ENCODE assay signal across 8 cellular contexts in the genomic region with DNA sequence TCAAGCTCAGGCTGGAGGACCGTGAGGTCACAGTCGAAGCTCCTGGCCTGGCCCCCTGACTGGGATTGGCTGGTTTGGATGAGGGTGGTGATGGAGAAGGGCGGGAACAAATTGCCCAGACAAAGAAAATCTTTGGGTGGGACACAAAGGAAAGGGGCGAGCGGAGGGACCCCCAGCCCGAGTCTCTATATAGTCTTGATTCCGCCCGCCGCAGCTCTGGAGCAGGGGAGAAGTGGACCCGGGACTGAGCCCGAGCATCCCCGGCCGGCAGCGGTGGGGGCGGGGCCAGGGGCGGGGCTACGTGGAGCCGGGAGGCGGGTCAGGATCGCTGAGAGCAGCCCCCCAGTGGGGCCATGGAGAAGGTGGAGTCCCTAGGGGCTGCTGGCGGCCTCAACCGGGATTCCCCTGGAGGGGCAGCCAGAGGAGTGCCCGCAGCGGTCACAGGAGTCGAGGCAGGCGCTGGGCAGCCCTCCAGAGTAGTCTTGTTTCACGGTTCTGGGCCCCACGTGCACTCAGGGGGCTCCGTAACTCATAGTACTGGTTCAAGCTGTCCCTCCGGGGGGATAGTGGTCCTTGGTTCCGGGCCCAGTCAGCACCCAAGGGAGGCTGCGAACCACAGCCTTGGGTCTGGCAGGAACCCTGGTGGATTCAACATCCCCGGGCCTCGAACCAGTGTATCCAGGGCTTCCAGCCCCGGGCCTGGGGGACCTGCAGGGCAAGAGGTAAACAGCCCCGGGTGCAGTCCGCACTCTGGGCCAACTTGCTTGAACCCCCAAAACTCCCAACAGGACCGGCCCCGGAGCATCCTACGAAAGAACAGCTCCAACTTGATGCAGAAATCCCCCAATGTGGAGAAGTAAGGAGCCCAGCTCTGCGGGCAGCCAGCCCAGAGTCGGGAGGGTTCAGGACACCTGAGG. TPM values are rescaled to one million over a fixed set of nuclear protein-coding genes. Genes with fewer than 3 reads are reported as not detected.
DNase-seq lines count a peak whose midpoint lies in the region; ATAC-seq and TF ChIP-seq lines count a peak whose summit lies in the region.

No MANE protein-coding gene starts in this region.

- TF ChIP-seq POLR2A in Peyer's patch (IDR thresholded peaks at IDR 0.05): no peak

- peak overlapping the region; percentile 81 for H3K9ac ChIP-seq in neural cell (ENCODE audit: low read length)

- peaks cover 39 to 63% (median 48%) of the 10 kb centered on the region in 3 donors for H3K4me1 Mint-ChIP-seq in CD8-positive, alpha-beta memory T cell

- H3K4me2 ChIP-seq in neural cell (ENCODE audit: low read length): peak overlapping the region; percentile 49

- peak overlapping the region; percentile 95 to 99 (median 97) for H3K27ac Mint-ChIP-seq in CD8-positive, alpha-beta memory T cell

- TF ChIP-seq EP300 in neural cell (conservative IDR thresholded peaks at IDR 0.05; ENCODE audit: poor library complexity, severe bottlenecking): no peak

- no peaks in the 10 kb centered on the region for H3K9me3 ChIP-seq in CD8-positive, alpha-beta memory T cell (ENCODE audit: low read length)
- H3K9me3 ChIP-seq in Peyer's patch (no peaks in the 10 kb centered on the region), neural cell (ENCODE audit: low read length) (no peaks in the 10 kb centered on the region)

- peaks cover 0 to 2% of the 10 kb centered on the region in 2 donors for H3K27me3 Mint-ChIP-seq in CD8-positive, alpha-beta memory T cell

- no peaks in the 10 kb centered on the region for H3K9me3 Mint-ChIP-seq in CD8-positive, alpha-beta memory T cell

- H3K4me3 Mint-ChIP-seq in CD8-positive, alpha-beta memory T cell: peak overlapping the region; percentile 91 to 99 (median 97)

- peak overlapping the region; percentile 61 for H2AFZ ChIP-seq in neural cell (ENCODE audit: low read depth, low read length)

- peak overlapping the region; percentile 79 for H3K4me3 ChIP-seq in CD8-positive, alpha-beta memory T cell (ENCODE audit: low read length)
- H3K4me3 ChIP-seq in Peyer's patch (peak overlapping the region; percentile 69 to 94 (median 87)), neural cell (ENCODE audit: low read length) (peak overlapping the region; percentile 92)

- H3K9me2 ChIP-seq in neural cell (ENCODE audit: insufficient read depth, low read length): no peaks in the 10 kb centered on the region

- TF ChIP-seq CTCF in Peyer's patch (IDR thresholded peaks at IDR 0.05): no peak
- TF ChIP-seq CTCF in neural cell (IDR thresholded peaks at IDR 0.05; ENCODE audit: poor library complexity, severe bottlenecking): no peak

- ATAC-seq in GM19463 (IDR thresholded peaks at IDR 0.05; ENCODE audit: unreplicated experiment): peak; percentile 40

- H3F3A ChIP-seq in neural cell (ENCODE audit: insufficient read depth, low read length, poor library complexity, severe bottlenecking): no peaks in the 10 kb centered on the region

- peaks cover 0 to 25% (median 0%) of the 10 kb centered on the region in 3 donors for H3K36me3 Mint-ChIP-seq in CD8-positive, alpha-beta memory T cell

- no peak for TF ChIP-seq RAD21 in neural cell (conservative IDR thresholded peaks at IDR 0.05)

- peak; percentile 70 to 87 (median 81) for DNase-seq in CD8-positive, alpha-beta memory T cell
- DNase-seq in HK-2 (ENCODE audit: unreplicated experiment): peak; percentile 79
- DNase-seq in Peyer's patch: peak; percentile 80 to 89 (median 80)
- DNase-seq in activated effector memory CD4-positive, alpha-beta T cell treated with Interleukin-2 at 50 U/mL for 16 hours: peak; percentile 68
- DNase-seq in fibroblast of the conjunctiva (ENCODE audit: low read depth): peak; percentile 47
- peak; percentile 72 for DNase-seq in stromal cell of bone marrow (ENCODE audit: low read depth)

- no peaks in the 10 kb centered on the region for H3K27me3 ChIP-seq in CD8-positive, alpha-beta memory T cell (ENCODE audit: insufficient read depth, low read length, poor library complexity, severe bottlenecking)
- H3K27me3 ChIP-seq in Peyer's patch: no peaks in the 10 kb centered on the region
- H3K27me3 ChIP-seq in neural cell (ENCODE audit: insufficient read depth, low read depth, low read length): no peaks in the 10 kb centered on the region

- H3K27ac ChIP-seq in CD8-positive, alpha-beta memory T cell (ENCODE audit: low read depth, low read length): peak overlapping the region; percentile 82
- H3K27ac ChIP-seq in Peyer's patch: peak overlapping the region; percentile 84 to 94 (median 90)
- H3K27ac ChIP-seq in neural cell (ENCODE audit: low read length): peak overlapping the region; percentile 93

- peaks cover 50% of the 10 kb centered on the region for H3K4me1 ChIP-seq in CD8-positive, alpha-beta memory T cell (ENCODE audit: insufficient read depth, low read length)
- peaks cover 0 to 21% (median 13%) of the 10 kb centered on the region in 4 donors for H3K4me1 ChIP-seq in Peyer's patch

- H3K36me3 ChIP-seq in CD8-positive, alpha-beta memory T cell (ENCODE audit: insufficient read depth, low read length): no peaks in the 10 kb centered on the region
- H3K36me3 ChIP-seq in Peyer's patch (peaks cover 0 to 2% (median 0%) of the 10 kb centered on the region in 3 donors), neural cell (ENCODE audit: insufficient read depth, low read length) (no peaks in the 10 kb centered on the region)

- CTCF ChIA-PET in CD8-positive, alpha-beta memory T cell (lab: Charles Lee): interaction anchor here (0.6 to 9.8 kb wide), 17 partner anchors 7 to 357 kb away, joined by 3 to 85 read pairs (median 5); partner anchors contain the start of genes ACAP1, TMEM95 and TP53

- peaks cover 9% of the 10 kb centered on the region for H3K79me2 ChIP-seq in neural cell (replicated peaks; ENCODE audit: insufficient read depth, low read length)

- H4K20me1 ChIP-seq in neural cell (ENCODE audit: insufficient read depth): no peaks in the 10 kb centered on the region

- POLR2A ChIA-PET in CD8-positive, alpha-beta memory T cell (lab: Charles Lee): interaction anchor here (0.7 to 2.5 kb wide), 16 partner anchors 9 to 357 kb away, joined by 3 to 21 read pairs (median 4); partner anchors contain the start of genes DVL2, GABARAP, GPS2 and KCTD11

TF ChIP-seq in neural cell, 6 proteins besides CTCF, POLR2A, EP300 and RAD21:
- TF ChIP-seq TAF1 (IDR thresholded peaks at IDR 0.05; ENCODE audit: low read depth): peak; percentile 7
- TF ChIP-seq, protein P1, sequence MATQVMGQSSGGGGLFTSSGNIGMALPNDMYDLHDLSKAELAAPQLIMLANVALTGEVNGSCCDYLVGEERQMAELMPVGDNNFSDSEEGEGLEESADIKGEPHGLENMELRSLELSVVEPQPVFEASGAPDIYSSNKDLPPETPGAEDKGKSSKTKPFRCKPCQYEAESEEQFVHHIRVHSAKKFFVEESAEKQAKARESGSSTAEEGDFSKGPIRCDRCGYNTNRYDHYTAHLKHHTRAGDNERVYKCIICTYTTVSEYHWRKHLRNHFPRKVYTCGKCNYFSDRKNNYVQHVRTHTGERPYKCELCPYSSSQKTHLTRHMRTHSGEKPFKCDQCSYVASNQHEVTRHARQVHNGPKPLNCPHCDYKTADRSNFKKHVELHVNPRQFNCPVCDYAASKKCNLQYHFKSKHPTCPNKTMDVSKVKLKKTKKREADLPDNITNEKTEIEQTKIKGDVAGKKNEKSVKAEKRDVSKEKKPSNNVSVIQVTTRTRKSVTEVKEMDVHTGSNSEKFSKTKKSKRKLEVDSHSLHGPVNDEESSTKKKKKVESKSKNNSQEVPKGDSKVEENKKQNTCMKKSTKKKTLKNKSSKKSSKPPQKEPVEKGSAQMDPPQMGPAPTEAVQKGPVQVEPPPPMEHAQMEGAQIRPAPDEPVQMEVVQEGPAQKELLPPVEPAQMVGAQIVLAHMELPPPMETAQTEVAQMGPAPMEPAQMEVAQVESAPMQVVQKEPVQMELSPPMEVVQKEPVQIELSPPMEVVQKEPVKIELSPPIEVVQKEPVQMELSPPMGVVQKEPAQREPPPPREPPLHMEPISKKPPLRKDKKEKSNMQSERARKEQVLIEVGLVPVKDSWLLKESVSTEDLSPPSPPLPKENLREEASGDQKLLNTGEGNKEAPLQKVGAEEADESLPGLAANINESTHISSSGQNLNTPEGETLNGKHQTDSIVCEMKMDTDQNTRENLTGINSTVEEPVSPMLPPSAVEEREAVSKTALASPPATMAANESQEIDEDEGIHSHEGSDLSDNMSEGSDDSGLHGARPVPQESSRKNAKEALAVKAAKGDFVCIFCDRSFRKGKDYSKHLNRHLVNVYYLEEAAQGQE (IDR thresholded peaks at IDR 0.05; ENCODE audit: borderline replicate concordance): no peak

RNA-seq across cellular contexts. Expression of gene NEURL4, which starts 1.2 kb away (rescaled TPM):
- 10 to 100 TPM; 60.1 to 60.7 TPM for total RNA-seq in CD8-positive, alpha-beta memory T cell
- polyA plus RNA-seq in CD8-positive, alpha-beta memory T cell: 2.7 TPM
- 10 to 100 TPM; 23.3 to 69.0 (median 53.9) TPM for total RNA-seq in Peyer's patch
- polyA plus RNA-seq in neural cell: 58.4 and 61.0 TPM in 2 replicates
- 56.1 and 69.1 TPM in 2 replicates for polyA minus RNA-seq in neural cell

RNA-seq across cellular contexts. Expression of gene ACAP1, which starts 6.0 kb away (rescaled TPM):
- 100 to 1,000 TPM; 216 to 225 TPM for total RNA-seq in CD8-positive, alpha-beta memory T cell
- 274 TPM for polyA plus RNA-seq in CD8-positive, alpha-beta memory T cell
- total RNA-seq in Peyer's patch: 100 to 1,000 TPM in 1 of 4 donors, 10 to 100 TPM in 3; 15.6 to 696 (median 24.0) TPM
- polyA plus RNA-seq in neural cell: 0.66 and 9.2 TPM in 2 replicates
- polyA minus RNA-seq in neural cell: not detected in 2 replicates

RNA-seq across cellular contexts. Expression of gene GPS2, which starts 15.2 kb away (rescaled TPM):
- 10 to 100 TPM; 81.1 to 85.2 TPM for total RNA-seq in CD8-positive, alpha-beta memory T cell
- 116 TPM for polyA plus RNA-seq in CD8-positive, alpha-beta memory T cell
- 100 to 1,000 TPM in 1 of 4 donors, 10 to 100 TPM in 3; 93.2 to 148 (median 94.2) TPM for total RNA-seq in Peyer's patch
- 108 and 116 TPM in 2 replicates for polyA plus RNA-seq in neural cell
- 50.1 and 59.2 TPM in 2 replicates for polyA minus RNA-seq in neural cell

RNA-seq across cellular contexts. Expression of gene KCTD11, which starts 21.6 kb away (rescaled TPM):
- total RNA-seq in CD8-positive, alpha-beta memory T cell: 1 to 10 TPM; 4.6 to 5.1 TPM
- 1.9 TPM for polyA plus RNA-seq in CD8-positive, alpha-beta memory T cell
- 1 to 10 TPM; 2.5 to 8.9 (median 7.1) TPM for total RNA-seq in Peyer's patch
- 2.8 TPM in 2 replicates for polyA plus RNA-seq in neural cell
- polyA minus RNA-seq in neural cell: 3.7 and 4.1 TPM in 2 replicates

RNA-seq across cellular contexts. Expression of gene EIF5A, which starts 22.9 kb away (rescaled TPM):
- 1,000 to 10,000 TPM; 1,533 to 1,595 TPM for total RNA-seq in CD8-positive, alpha-beta memory T cell
- polyA plus RNA-seq in CD8-positive, alpha-beta memory T cell: 230 TPM
- total RNA-seq in Peyer's patch: 100 to 1,000 TPM in 3 of 4 donors, 10 to 100 TPM in 1; 94.4 to 128 (median 120) TPM
- 164 and 178 TPM in 2 replicates for polyA plus RNA-seq in neural cell
- polyA minus RNA-seq in neural cell: 129 and 130 TPM in 2 replicates

Comparison
In these comparisons a context has a peak if more than half of its experiments do, and no peak if none do; other contexts are left out.
1. Peak in every context shown above with its lines: DNase-seq, ATAC-seq, H3K4me3 ChIP-seq and H3K27ac ChIP-seq.